ENCODE assay signal across 8 cellular contexts in the genomic region with DNA sequence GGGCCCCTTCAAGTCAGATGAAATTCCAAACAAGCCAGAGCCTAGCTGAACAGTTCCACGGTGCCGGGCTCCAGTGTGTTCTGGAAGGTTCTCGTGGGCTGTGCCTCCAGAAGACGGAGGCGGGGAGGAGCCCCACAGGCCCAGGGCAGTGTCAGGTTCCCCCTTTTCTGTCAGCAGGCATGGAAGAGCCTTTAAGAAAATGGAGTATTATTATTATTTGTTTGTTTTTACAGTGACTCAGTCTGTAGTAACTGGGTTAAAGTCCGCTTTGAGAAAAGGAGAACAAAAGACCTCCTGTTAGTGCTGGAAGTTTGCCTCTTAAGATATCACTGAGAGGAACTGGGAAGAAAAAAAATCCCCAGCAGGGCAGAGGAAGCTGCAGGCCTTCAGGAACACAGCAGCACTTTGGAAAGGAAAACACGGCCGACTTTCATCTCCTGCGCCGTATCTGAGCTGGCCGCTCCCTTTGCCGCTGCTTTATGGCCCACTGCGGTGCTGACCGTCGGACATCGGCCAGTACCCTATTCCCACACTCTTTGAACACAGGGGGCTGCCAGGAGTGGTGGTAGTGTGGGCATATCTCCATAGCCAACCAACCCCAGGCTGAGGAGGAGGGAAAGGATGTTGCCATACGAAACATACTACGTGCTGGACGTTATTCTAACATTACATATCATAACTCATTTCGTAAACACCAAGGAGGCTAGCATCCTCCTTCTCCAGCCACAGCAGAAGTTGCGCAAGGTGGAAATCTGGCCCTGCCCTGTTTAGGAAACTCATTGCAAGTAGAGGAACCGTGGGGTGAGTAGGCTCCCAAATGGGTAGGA.
DNase-seq lines count a peak whose midpoint lies in the region; ATAC-seq lines count a peak whose summit lies in the region.

No MANE protein-coding gene starts in this region.

- ATAC-seq in GM18909 (IDR thresholded peaks at IDR 0.05; ENCODE audit: poor library complexity, unreplicated experiment) (no peak), GM19467 (IDR thresholded peaks at IDR 0.05; ENCODE audit: unreplicated experiment) (no peak)
- ATAC-seq in activated CD8-positive, alpha-beta memory T cell treated with anti-CD3 and anti-CD28 coated beads, Interleukin-2, amount 10 ng/mL, durations not matched to agents 7 days and 5 days = no peak

- in situ Hi-C loops in Caki2 (cut with HindIII; ENCODE audit: low pct_unique_long_range_greater_than_20kb, low sequenced_read_pairs) = no loop called here

- intact Hi-C loops in posterior vena cava (cut with DNase I) = no loop called here

- H3K4me1 Mint-ChIP-seq in activated CD8-positive, alpha-beta memory T cell treated with anti-CD3 and anti-CD28 coated beads, Interleukin-2, amount 10 ng/mL, durations not matched to agents 7 days and 5 days = peaks cover 5% of the 10 kb centered on the region

- no peak overlapping the region for H3K27ac Mint-ChIP-seq in activated CD8-positive, alpha-beta memory T cell treated with anti-CD3 and anti-CD28 coated beads, Interleukin-2, amount 10 ng/mL, durations not matched to agents 7 days and 5 days

- no peaks in the 10 kb centered on the region for H3K9me3 Mint-ChIP-seq in activated CD8-positive, alpha-beta memory T cell treated with anti-CD3 and anti-CD28 coated beads, Interleukin-2, amount 10 ng/mL, durations not matched to agents 7 days and 5 days (ENCODE audit: low read depth)

- peak; percentile 89 for DNase-seq in Caki2 (ENCODE audit: low read depth)
- peak; percentile 54 for DNase-seq in UCSD-AML1 (lab: John Stamatoyannopoulos, UW; ENCODE audit: unreplicated experiment)
- DNase-seq in globus pallidus (ENCODE audit: low spot score) = peak; percentile 65
- DNase-seq in posterior vena cava (ENCODE audit: low spot score) = peak; percentile 89
- DNase-seq in NCI-H774 (lab: John Stamatoyannopoulos, UW) = no peak
- DNase-seq in activated CD8-positive, alpha-beta memory T cell treated with anti-CD3 and anti-CD28 coated beads, Interleukin-2, amount 10 ng/mL, durations not matched to agents 7 days and 5 days = no peak

- H3K4me3 Mint-ChIP-seq in activated CD8-positive, alpha-beta memory T cell treated with anti-CD3 and anti-CD28 coated beads, Interleukin-2, amount 10 ng/mL, durations not matched to agents 7 days and 5 days = no peak overlapping the region

- H3K27me3 Mint-ChIP-seq in activated CD8-positive, alpha-beta memory T cell treated with anti-CD3 and anti-CD28 coated beads, Interleukin-2, amount 10 ng/mL, durations not matched to agents 7 days and 5 days = no peaks in the 10 kb centered on the region

- CTCF ChIA-PET in activated CD8-positive, alpha-beta memory T cell treated with anti-CD3 and anti-CD28 coated beads, Interleukin-2, amount 10 ng/mL, durations not matched to agents 7 days and 5 days (lab: Charles Lee) = no interaction called here

- no peaks in the 10 kb centered on the region for H3K36me3 Mint-ChIP-seq in activated CD8-positive, alpha-beta memory T cell treated with anti-CD3 and anti-CD28 coated beads, Interleukin-2, amount 10 ng/mL, durations not matched to agents 7 days and 5 days

Comparison
In these comparisons a context has a peak if more than half of its experiments do, and no peak if none do; other contexts are left out.
1. DNase-seq: peak in Caki2 (single experiment), UCSD-AML1 (single experiment), globus pallidus (single experiment) and posterior vena cava (single experiment); none in NCI-H774 (single experiment) and activated CD8-positive, alpha-beta memory T cell treated with anti-CD3 and anti-CD28 coated beads, Interleukin-2, amount 10 ng/mL, durations not matched to agents 7 days and 5 days (single experiment).